ENCODE assay signal across 17 cellular contexts in genomic region chr10:102593074-102593803, GRCh38. TPM values are rescaled to one million over a fixed set of nuclear protein-coding genes. Genes with fewer than 3 reads are reported as not detected.
DNase-seq lines count a peak whose midpoint lies in the region; ATAC-seq and TF ChIP-seq lines count a peak whose summit lies in the region.
"Had no signal": no experiment of that assay in that cellular context is flagged by ENCODE, and none has a peak within 500 bp of the region (broad histone marks: within the 10 kb centered on the region; RNA-seq: fewer than 3 reads in every experiment).

No MANE protein-coding gene starts in this region.

- H3K9me3 Mint-ChIP-seq in WTC11 = no peaks in the 10 kb centered on the region
- H3K9me3 Mint-ChIP-seq in CD8-positive, alpha-beta memory T cell = no peaks in the 10 kb centered on the region
- H3K9me3 Mint-ChIP-seq in activated T-cell treated with anti-CD3 and anti-CD28 coated beads, Interleukin-2, amount 50 U/mL, for 72 hours = no peaks in the 10 kb centered on the region
- H3K9me3 Mint-ChIP-seq: activated naive CD4-positive, alpha-beta T cell treated with anti-CD3 and anti-CD28 coated beads, Interleukin-2, amount 50 U/mL, for 72 hours; T-helper 2 cell treated with Interferon-gamma antibody and Interleukin-4, amounts not matched to agents 5 μg/mL and 100 μg/mL, for 36 hours had no signal

- no peak for TF ChIP-seq CTCF in WTC11 (IDR thresholded peaks at IDR 0.05)

- no peaks in the 10 kb centered on the region for H3K79me2 ChIP-seq in ACC112 (ENCODE audit: control insufficient read depth, insufficient read depth, low read length, unreplicated experiment)

- 0 out of 2 replicates have a peak overlapping the region, but pooled peaks have one; percentile 1 for H3K27ac ChIP-seq in ACC112 (ENCODE audit: low read depth, low read length)
- no peak overlapping the region for H3K27ac ChIP-seq in CD8-positive, alpha-beta memory T cell (ENCODE audit: low read depth, low read length)
- H3K27ac ChIP-seq: coronary artery, foreskin keratinocyte, uterus had no signal

- no peaks in the 10 kb centered on the region for H3K36me3 ChIP-seq in ACC112 (ENCODE audit: insufficient read depth, low read length)
- H3K36me3 ChIP-seq in CD8-positive, alpha-beta memory T cell (ENCODE audit: insufficient read depth, low read length) = peaks cover 7% of the 10 kb centered on the region
- H3K36me3 ChIP-seq: uterus had no signal

- ATAC-seq in WTC11 (no peak), HG02763 (IDR thresholded peaks at IDR 0.05; ENCODE audit: unreplicated experiment) (no peak)
- ATAC-seq in activated T-cell treated with anti-CD3 and anti-CD28 coated beads, Interleukin-2, amount 50 U/mL, for 72 hours (replicated peaks in 1 of 2) = no peak
- ATAC-seq: activated CD8-positive, alpha-beta T cell treated with anti-CD3 and anti-CD28 coated beads, Interleukin-2, amount 10 ng/mL, durations not matched to agents 7 days and 5 days; activated naive CD4-positive, alpha-beta T cell treated with anti-CD3 and anti-CD28 coated beads, Interleukin-2, amount 50 U/mL, for 72 hours; foreskin keratinocyte had no signal

- CTCF ChIA-PET in WTC11 (lab: Charles Lee) = interaction anchor here (1.4 to 2.9 kb wide), 2 partner anchors 10 to 90 kb away, joined by 4 to 15 read pairs; partner anchors contain the start of gene ACTR1A
- CTCF ChIA-PET in CD8-positive, alpha-beta memory T cell (lab: Charles Lee) = interaction anchor here (1.4 kb wide), 1 partner anchor 9 kb away, joined by 5 read pairs; no protein-coding TSS in a partner anchor

- no peak overlapping the region for H3K4me3 Mint-ChIP-seq in WTC11
- H3K4me3 Mint-ChIP-seq in CD8-positive, alpha-beta memory T cell = no peak overlapping the region
- no peak overlapping the region for H3K4me3 Mint-ChIP-seq in activated T-cell treated with anti-CD3 and anti-CD28 coated beads, Interleukin-2, amount 50 U/mL, for 72 hours
- H3K4me3 Mint-ChIP-seq: activated CD8-positive, alpha-beta T cell treated with anti-CD3 and anti-CD28 coated beads, Interleukin-2, amount 10 ng/mL, durations not matched to agents 7 days and 5 days; T-helper 2 cell treated with Interferon-gamma antibody and Interleukin-4, amounts not matched to agents 5 μg/mL and 100 μg/mL, for 36 hours had no signal

- H3K27me3 Mint-ChIP-seq in WTC11 (ENCODE audit: low read depth) = no peaks in the 10 kb centered on the region
- H3K27me3 Mint-ChIP-seq in CD8-positive, alpha-beta memory T cell = no peaks in the 10 kb centered on the region
- H3K27me3 Mint-ChIP-seq in activated T-cell treated with anti-CD3 and anti-CD28 coated beads, Interleukin-2, amount 50 U/mL, for 72 hours (ENCODE audit: low read depth) = no peaks in the 10 kb centered on the region

- H3K4me1 ChIP-seq in ACC112 (ENCODE audit: control insufficient read depth, insufficient read depth, low read length, unreplicated experiment) = peaks cover 20% of the 10 kb centered on the region
- H3K4me1 ChIP-seq in CD8-positive, alpha-beta memory T cell (ENCODE audit: insufficient read depth, low read length) = no peaks in the 10 kb centered on the region
- H3K4me1 ChIP-seq: foreskin keratinocyte, uterus had no signal

- no peak overlapping the region for H2AFZ ChIP-seq in ACC112 (ENCODE audit: low read length, unreplicated experiment)

- no peaks in the 10 kb centered on the region for H3K36me3 Mint-ChIP-seq in WTC11
- peaks cover 0 to 42% (median 9%) of the 10 kb centered on the region in 3 donors for H3K36me3 Mint-ChIP-seq in CD8-positive, alpha-beta memory T cell
- peaks cover 0 to under 1% of the 10 kb centered on the region in 2 donors for H3K36me3 Mint-ChIP-seq in activated T-cell treated with anti-CD3 and anti-CD28 coated beads, Interleukin-2, amount 50 U/mL, for 72 hours (ENCODE audit: insufficient read depth in 2 of 2)
- H3K36me3 Mint-ChIP-seq: activated naive CD4-positive, alpha-beta T cell treated with anti-CD3 and anti-CD28 coated beads, Interleukin-2, amount 50 U/mL, for 72 hours had no signal

- H3K9me3 ChIP-seq in CD8-positive, alpha-beta memory T cell (ENCODE audit: low read length) = no peaks in the 10 kb centered on the region
- H3K9me3 ChIP-seq: uterus had no signal

- DNase-seq in HCEC 1CT (peak; percentile 48), WTC11 (ENCODE audit: low spot score) (no peak), kidney tubule cell (ENCODE audit: low spot score) (peak; percentile 83), NCI-H2081 (lab: John Stamatoyannopoulos, UW) (no peak)
- no peak for DNase-seq in CD8-positive, alpha-beta memory T cell
- no peak for DNase-seq in activated T-cell treated with anti-CD3 and anti-CD28 coated beads, Interleukin-2, amount 50 U/mL, for 72 hours
- DNase-seq: activated CD8-positive, alpha-beta T cell treated with anti-CD3 and anti-CD28 coated beads, Interleukin-2, amount 10 ng/mL, durations not matched to agents 7 days and 5 days; foreskin keratinocyte; NCI-H2171 treated with DMSO at 0.1 percent for 48 hours; OCI-M1; stimulated activated CD4-positive, alpha-beta T cell treated with anti-CD3 and anti-CD28 coated beads, Interleukin-12 subunit alpha, Interleukin-12 subunit beta, amount 100 ng/mL, for 4 hours; uterus had no signal

- peaks cover 16% of the 10 kb centered on the region for H3K4me1 Mint-ChIP-seq in WTC11
- peaks cover 0 to 6% (median 3%) of the 10 kb centered on the region in 3 donors for H3K4me1 Mint-ChIP-seq in CD8-positive, alpha-beta memory T cell
- no peaks in the 10 kb centered on the region for H3K4me1 Mint-ChIP-seq in activated T-cell treated with anti-CD3 and anti-CD28 coated beads, Interleukin-2, amount 50 U/mL, for 72 hours (ENCODE audit: low read depth)

- no peak overlapping the region for H3K4me3 ChIP-seq in ACC112 (ENCODE audit: low read depth, low read length)
- no peak overlapping the region for H3K4me3 ChIP-seq in CD8-positive, alpha-beta memory T cell (ENCODE audit: low read length)
- H3K4me3 ChIP-seq: coronary artery, uterus had no signal

- H3K27me3 ChIP-seq in ACC112 (ENCODE audit: insufficient read depth, low read length) = no peaks in the 10 kb centered on the region
- no peaks in the 10 kb centered on the region for H3K27me3 ChIP-seq in CD8-positive, alpha-beta memory T cell (ENCODE audit: insufficient read depth, low read length, poor library complexity, severe bottlenecking)
- H3K27me3 ChIP-seq: foreskin keratinocyte, uterus had no signal

- 0 out of 2 replicates have a peak overlapping the region, but pooled peaks have one; percentile 48 for H3K27ac Mint-ChIP-seq in WTC11
- H3K27ac Mint-ChIP-seq in CD8-positive, alpha-beta memory T cell = peak overlapping the region in 1 of 8 donors; percentile 41
- H3K27ac Mint-ChIP-seq in activated T-cell treated with anti-CD3 and anti-CD28 coated beads, Interleukin-2, amount 50 U/mL, for 72 hours = no peak overlapping the region
- H3K27ac Mint-ChIP-seq: T-helper 2 cell treated with Interferon-gamma antibody and Interleukin-4, amounts not matched to agents 5 μg/mL and 100 μg/mL, for 36 hours had no signal

- POLR2A ChIA-PET in WTC11 (lab: Charles Lee) = no interaction called here
- POLR2A ChIA-PET in CD8-positive, alpha-beta memory T cell (lab: Charles Lee) = no interaction called here

TF ChIP-seq in WTC11, 78 proteins besides CTCF, POLR2A, EP300 and RAD21 (continues in another document):
- TF ChIP-seq CBFB (CRISPR knock-in tag; IDR thresholded peaks at IDR 0.05; ENCODE audit: low read depth) (no peak), PREB (CRISPR knock-in tag; IDR thresholded peaks at IDR 0.05; ENCODE audit: borderline replicate concordance) (no peak), GRHL2 (CRISPR knock-in tag; IDR thresholded peaks at IDR 0.05; ENCODE audit: insufficient replicate concordance, severe bottlenecking) (no peak), OVOL2 (CRISPR knock-in tag; IDR thresholded peaks at IDR 0.05; ENCODE audit: borderline replicate concordance) (no peak), ZNF396 (CRISPR knock-in tag; IDR thresholded peaks at IDR 0.05; ENCODE audit: borderline replicate concordance) (no peak), NR2C2 (CRISPR knock-in tag; IDR thresholded peaks at IDR 0.05) (no peak), EMX1 (CRISPR knock-in tag; IDR thresholded peaks at IDR 0.05) (no peak), USF1 (CRISPR knock-in tag; IDR thresholded peaks at IDR 0.05) (no peak), ESRRA (CRISPR knock-in tag; IDR thresholded peaks at IDR 0.05; ENCODE audit: borderline replicate concordance) (no peak)

RNA-seq across cellular contexts. Expression of gene TRIM8, which starts 51.0 kb away (rescaled TPM):
- 36.3 to 40.3 TPM (median 36.8 TPM) in 3 replicates for total RNA-seq in WTC11 (2021)
- total RNA-seq in CD8-positive, alpha-beta memory T cell = 10 to 100 TPM; 72.0 to 74.5 TPM
- polyA plus RNA-seq in CD8-positive, alpha-beta memory T cell = 63.9 TPM
- total RNA-seq in activated T-cell treated with anti-CD3 and anti-CD28 coated beads, Interleukin-2, amount 50 U/mL, for 72 hours = 10 to 100 TPM; 57.9 to 58.2 TPM

Comparison
In these comparisons a context has a peak if more than half of its experiments do, and no peak if none do; other contexts are left out.
1. DNase-seq: peak in HCEC 1CT (single experiment) and kidney tubule cell (single experiment); none in WTC11 (single experiment), NCI-H2081 (0 of 2), CD8-positive, alpha-beta memory T cell (0 of 5) and activated T-cell treated with anti-CD3 and anti-CD28 coated beads, Interleukin-2, amount 50 U/mL, for 72 hours (0 of 2).